Comparison of ENCODE assay signal across 8 cellular contexts in the genomic region with DNA sequence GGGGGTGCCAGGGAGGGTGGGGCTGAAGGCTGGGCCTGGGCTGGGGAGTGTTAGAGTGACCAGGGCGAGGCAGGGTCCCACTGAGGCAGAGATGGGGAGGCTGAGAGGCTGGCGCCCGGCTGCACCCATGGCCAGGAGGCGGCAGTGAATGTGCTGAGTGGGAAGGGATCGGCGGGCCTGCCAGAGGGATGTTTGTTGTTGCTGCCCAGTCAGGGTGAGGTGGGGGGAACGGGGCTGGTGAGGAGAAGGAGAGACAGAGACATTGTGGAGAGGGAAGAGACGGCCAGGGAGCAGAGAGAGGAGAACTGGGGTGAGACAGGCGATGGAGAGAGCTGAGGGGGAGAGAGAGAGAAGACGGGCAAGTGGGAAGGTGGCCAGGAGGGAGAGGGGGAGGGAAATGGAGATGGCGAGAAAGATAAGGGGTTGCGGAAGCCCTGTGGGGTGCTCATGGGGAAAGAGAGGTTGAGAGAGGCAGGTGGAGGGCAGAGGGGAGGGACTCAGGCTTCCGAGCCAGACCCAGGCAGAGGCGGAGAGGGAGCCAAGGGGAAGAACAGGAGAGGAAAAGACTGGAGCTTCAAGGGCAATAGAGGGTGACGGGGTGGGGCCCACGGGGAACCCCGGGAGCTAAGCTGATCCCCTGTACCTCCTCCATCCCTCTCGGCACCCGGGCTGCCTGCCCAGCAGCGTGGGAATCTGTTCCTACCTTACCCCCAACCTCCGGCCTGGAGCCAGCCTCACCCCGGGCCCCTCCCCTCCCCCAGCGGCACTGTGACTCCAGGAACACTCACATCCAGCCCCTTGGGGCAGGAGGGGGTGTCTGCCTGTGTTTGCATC. TPM values are rescaled to one million over a fixed set of nuclear protein-coding genes. Genes with fewer than 3 reads are reported as not detected.
DNase-seq lines count a peak whose midpoint lies in the region; ATAC-seq, FAIRE-seq and TF ChIP-seq lines count a peak whose summit lies in the region.

No MANE protein-coding gene starts in this region.

- peak overlapping the region; percentile 90 to 98 (median 92) for H3K4me3 Mint-ChIP-seq in CD4-positive, alpha-beta memory T cell

- peaks cover 18 to 51% (median 34%) of the 10 kb centered on the region in 4 donors for H3K4me1 Mint-ChIP-seq in CD4-positive, alpha-beta memory T cell

- no peaks in the 10 kb centered on the region for H3K9me3 ChIP-seq in CD4-positive, alpha-beta memory T cell (ENCODE audit: control insufficient read depth in 1 of 2, low read length in 2 of 2)
- H3K9me3 ChIP-seq in pancreas, result no peaks in the 10 kb centered on the region

- intact Hi-C loops in CD4-positive, alpha-beta memory T cell (cut with micrococcal nuclease), result loop anchor here (1.0 kb wide), 2 partner anchors 11 to 31 kb away; a partner anchor contains a TSS
- intact Hi-C loops in pancreas (cut with DNase I), result no loop called here

- CTCF ChIA-PET in CD4-positive, alpha-beta memory T cell (lab: Charles Lee; ENCODE audit: partially characterized antibody), result interaction anchor here (1.0 to 2.5 kb wide), 5 partner anchors 12 to 223 kb away, joined by 3 to 8 read pairs (median 4); no protein-coding TSS in a partner anchor

- no peaks in the 10 kb centered on the region for H3K27me3 ChIP-seq in CD4-positive, alpha-beta memory T cell (ENCODE audit: insufficient read depth, low read length)
- no peaks in the 10 kb centered on the region for H3K27me3 ChIP-seq in pancreas

- peaks cover 39% of the 10 kb centered on the region for H3K4me1 ChIP-seq in CD4-positive, alpha-beta memory T cell (ENCODE audit: insufficient read depth, low read length)
- no peaks in the 10 kb centered on the region for H3K4me1 ChIP-seq in pancreas

- peaks cover 19 to 48% of the 10 kb centered on the region in 2 donors for H3K36me3 Mint-ChIP-seq in CD4-positive, alpha-beta memory T cell

- POLR2A ChIA-PET in CD4-positive, alpha-beta memory T cell (lab: Charles Lee; ENCODE audit: partially characterized antibody), result interaction anchor here (0.6 to 4.3 kb wide), 10 partner anchors 12 to 165 kb away, joined by 3 to 17 read pairs (median 4); a partner anchor contains a TSS

- WGBS in pancreas, 2 donors, result 42 to 49% methylated on average over 14 to 23 of the region's 23 CpGs

- TF ChIP-seq CTCF in fibroblast of pulmonary artery (IDR thresholded peaks at IDR 0.05; ENCODE audit: low read length, missing control alignments), result no peak
- no peak for TF ChIP-seq CTCF in pancreas (IDR thresholded peaks at IDR 0.05)

- H3K27ac ChIP-seq in CD4-positive, alpha-beta memory T cell (ENCODE audit: low read depth, low read length), result peak overlapping the region; percentile 68
- peak overlapping the region; percentile 60 to 83 (median 69) for H3K27ac ChIP-seq in pancreas

- DNase-seq in CD4-positive, alpha-beta memory T cell, result peak; percentile 49 to 81 (median 59)
- DNase-seq in NCI-H1105 (lab: John Stamatoyannopoulos, UW) (peak; percentile 48), fibroblast of pulmonary artery (ENCODE audit: low read depth) (no peak), pancreas (peak in 4 of 6 donors; percentile 48 to 78 (median 58)), AG08395 (ENCODE audit: low spot score) (no peak)
- peak; percentile 47 to 55 for DNase-seq in activated T-cell treated with anti-CD3 and anti-CD28 coated beads, Interleukin-2, amount 50 U/mL, for 48 hours

- H3K36me3 ChIP-seq in CD4-positive, alpha-beta memory T cell (ENCODE audit: insufficient read depth, low read length), result peaks cover 15% of the 10 kb centered on the region
- peaks cover 0 to 29% (median 16%) of the 10 kb centered on the region in 3 donors for H3K36me3 ChIP-seq in pancreas

- no peaks in the 10 kb centered on the region for H3K27me3 Mint-ChIP-seq in CD4-positive, alpha-beta memory T cell

- peak overlapping the region; percentile 17 to 33 for H3K4me3 ChIP-seq in CD4-positive, alpha-beta memory T cell (ENCODE audit: low read length in 2 of 2)
- H3K4me3 ChIP-seq in fibroblast of pulmonary artery (replicated peaks; ENCODE audit: low read depth, low read length) (peak overlapping the region; percentile 55), pancreas (peak overlapping the region in 2 of 4 donors; percentile 29 to 40)

- no peaks in the 10 kb centered on the region for H3K9me3 Mint-ChIP-seq in CD4-positive, alpha-beta memory T cell

- ATAC-seq in pancreas (peak; percentile 45 to 56 (median 52)), HG02642 (IDR thresholded peaks at IDR 0.05; ENCODE audit: poor library complexity, unreplicated experiment) (no peak), HG03520 (IDR thresholded peaks at IDR 0.05; ENCODE audit: unreplicated experiment) (no peak)

- no peak for FAIRE-seq in pancreas (lab: Jason Lieb, UNC)

- H3K27ac Mint-ChIP-seq in CD4-positive, alpha-beta memory T cell, result peak overlapping the region; percentile 91 to 98 (median 96)

RNA-seq across cellular contexts. Expression of a gene that starts 0.7 kb away (rescaled TPM):
- 1 to 10 TPM; 2.9 to 3.2 TPM for total RNA-seq in CD4-positive, alpha-beta memory T cell
- 1 to 10 TPM in 1 of 2 donors, under 1 TPM in 1; 0.64 to 7.1 TPM for polyA plus RNA-seq in CD4-positive, alpha-beta memory T cell
- total RNA-seq in pancreas, result 1 to 10 TPM in 4 of 6 donors, under 1 TPM in 2; 0.41 to 3.2 (median 1.2) TPM
- 1 to 10 TPM; 3.1 to 4.5 TPM for polyA plus RNA-seq in pancreas

RNA-seq across cellular contexts. Expression of a gene that starts 11.8 kb away (rescaled TPM):
- 10 to 100 TPM; 27.7 to 28.9 TPM for total RNA-seq in CD4-positive, alpha-beta memory T cell
- 10 to 100 TPM; 43.1 to 58.2 TPM for polyA plus RNA-seq in CD4-positive, alpha-beta memory T cell
- total RNA-seq in pancreas, result 10 to 100 TPM; 16.2 to 25.5 (median 24.7) TPM
- polyA plus RNA-seq in pancreas, result 10 to 100 TPM; 19.0 to 23.6 TPM

RNA-seq across cellular contexts. Expression of a gene that starts 15.1 kb away (rescaled TPM):
- not detected for total RNA-seq in CD4-positive, alpha-beta memory T cell
- not detected for polyA plus RNA-seq in CD4-positive, alpha-beta memory T cell
- not detected for total RNA-seq in pancreas
- not detected for polyA plus RNA-seq in pancreas

RNA-seq across cellular contexts. Expression of a gene that starts 30.2 kb away (rescaled TPM):
- total RNA-seq in CD4-positive, alpha-beta memory T cell, result 10 to 100 TPM; 23.6 to 27.1 TPM
- 10 to 100 TPM; 59.7 to 65.1 TPM for polyA plus RNA-seq in CD4-positive, alpha-beta memory T cell
- 10 to 100 TPM in 5 of 6 donors, 1 to 10 TPM in 1; 9.3 to 29.3 (median 18.6) TPM for total RNA-seq in pancreas
- polyA plus RNA-seq in pancreas, result 10 to 100 TPM; 23.6 to 34.2 TPM

RNA-seq across cellular contexts. Expression of a gene that starts 30.7 kb away (rescaled TPM):
- 10 to 100 TPM; 18.2 to 23.0 TPM for total RNA-seq in CD4-positive, alpha-beta memory T cell
- polyA plus RNA-seq in CD4-positive, alpha-beta memory T cell, result 10 to 100 TPM; 46.4 to 58.6 TPM
- 10 to 100 TPM; 10.7 to 33.7 (median 14.4) TPM for total RNA-seq in pancreas
- polyA plus RNA-seq in pancreas, result 10 to 100 TPM; 14.3 to 15.3 TPM

Comparison
In these comparisons a context has a peak if more than half of its experiments do, and no peak if none do; other contexts are left out.
1. DNase-seq: peak in CD4-positive, alpha-beta memory T cell (5 of 5), NCI-H1105 (single experiment), activated T-cell treated with anti-CD3 and anti-CD28 coated beads, Interleukin-2, amount 50 U/mL, for 48 hours (2 of 2) and pancreas (4 of 6); none in fibroblast of pulmonary artery (single experiment) and AG08395 (single experiment).
2. ATAC-seq: peak in pancreas (4 of 4); none in HG02642 (single experiment) and HG03520 (single experiment).